In the genomic region with DNA sequence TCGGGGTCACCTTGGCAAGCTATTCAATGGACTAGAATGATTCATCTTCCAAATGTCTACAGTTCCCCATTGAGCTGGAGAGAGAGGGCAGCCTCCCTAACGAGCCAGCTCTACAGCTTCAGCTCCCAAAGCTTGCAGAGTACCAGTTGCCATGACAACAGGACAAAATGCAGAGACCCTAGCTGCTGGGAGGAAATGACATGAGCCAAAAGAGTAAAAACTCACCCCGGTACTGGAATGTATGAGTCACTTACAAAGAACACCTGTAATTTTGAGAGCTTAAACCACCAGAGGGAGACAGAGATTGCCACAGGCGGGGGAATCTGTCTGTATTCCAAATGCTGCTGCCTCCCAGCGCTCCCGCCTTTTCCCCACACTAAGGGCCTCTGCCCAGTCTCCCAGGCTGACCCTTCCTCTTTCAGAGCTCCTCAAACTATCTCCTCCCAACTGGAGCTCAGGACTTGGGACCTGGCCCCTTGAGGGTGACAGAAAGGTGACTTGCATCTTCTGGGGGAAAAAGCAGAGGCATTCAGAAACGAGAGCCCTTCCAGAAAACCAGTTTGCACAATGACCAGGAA, we compare ENCODE assay signal across 8 cellular contexts.
DNase-seq lines count a peak whose midpoint lies in the region; ATAC-seq and TF ChIP-seq lines count a peak whose summit lies in the region.

No MANE protein-coding gene starts in this region.

- peaks cover 12% of the 10 kb centered on the region for H3K4me1 Mint-ChIP-seq in chondrocyte (ENCODE audit: low read depth)

- TF ChIP-seq CTCF in AG04450 (IDR thresholded peaks at IDR 0.05; ENCODE audit: low read depth, low read length): peak; percentile 77
- TF ChIP-seq CTCF in chondrocyte (IDR thresholded peaks at IDR 0.05): peak; percentile 82
- peak; percentile 62 for TF ChIP-seq CTCF in lower lobe of right lung (IDR thresholded peaks at IDR 0.05)

- intact Hi-C loops in lower lobe of right lung (cut with DNase I): no loop called here

- peaks cover 9% of the 10 kb centered on the region for H3K4me1 ChIP-seq in lower lobe of right lung

- H3K4me3 ChIP-seq in AG04450 (ENCODE audit: low read depth, low read length) (no peak overlapping the region), lower lobe of right lung (no peak overlapping the region)

- CTCF ChIA-PET in AG04450 (lab: Charles Lee): interaction anchor here (0.5 to 4.0 kb wide), 28 partner anchors 7 to 1882 kb away, joined by 3 to 40 read pairs (median 4); no protein-coding TSS in a partner anchor

- no peak overlapping the region for H3K27ac Mint-ChIP-seq in chondrocyte (ENCODE audit: unreplicated experiment)

- no peaks in the 10 kb centered on the region for H3K9me3 Mint-ChIP-seq in chondrocyte (ENCODE audit: low read depth)

- H3K27ac ChIP-seq in AG04450 (ENCODE audit: low read depth, low read length) (no peak overlapping the region), lower lobe of right lung (no peak overlapping the region)

- DNase-seq in AG04450 (ENCODE audit: low read depth, low spot score) (peak; percentile 37), NCI-H2029 treated with DMSO at 0.1 percent for 48 hours (lab: John Stamatoyannopoulos, UW) (peak; percentile 22), chondrocyte (ENCODE audit: low spot score) (no peak), lower lobe of right lung (peak; percentile 48)
- peak; percentile 7 for DNase-seq in activated CD4-positive, CD25-positive, alpha-beta regulatory T cell treated with anti-CD3 and anti-CD28 coated beads, Interleukin-2, amount 50 U/mL, for 16 hours (ENCODE audit: low read depth, low spot score)
- DNase-seq in stimulated activated CD8-positive, alpha-beta memory T cell treated with anti-CD3 and anti-CD28 coated beads, Interleukin-15, amount 100 ng/mL, for 4 hours (ENCODE audit: low read depth in 2 of 2): peak; percentile 4 to 21

- H3K36me3 ChIP-seq in lower lobe of right lung: no peaks in the 10 kb centered on the region

- H3K27me3 ChIP-seq in AG04450 (ENCODE audit: control insufficient read depth, insufficient read depth, low read length): no peaks in the 10 kb centered on the region
- no peaks in the 10 kb centered on the region for H3K27me3 ChIP-seq in lower lobe of right lung (ENCODE audit: low read depth)

- no peak overlapping the region for H3K4me3 Mint-ChIP-seq in chondrocyte (ENCODE audit: unreplicated experiment)

- H3K9me3 ChIP-seq in AG04450 (ENCODE audit: control insufficient read depth, insufficient read depth, low read length) (peaks cover 11% of the 10 kb centered on the region), lower lobe of right lung (no peaks in the 10 kb centered on the region)

- POLR2A ChIA-PET in AG04450 (lab: Yijun Ruan, JAX): interaction anchor here (0.6 kb wide), 1 partner anchor 260 kb away, joined by 12 read pairs; no protein-coding TSS in a partner anchor

- peaks cover 1% of the 10 kb centered on the region for H3K36me3 Mint-ChIP-seq in chondrocyte (ENCODE audit: low read depth)

- no peaks in the 10 kb centered on the region for H3K27me3 Mint-ChIP-seq in chondrocyte (ENCODE audit: low read depth)

- ATAC-seq in GM18508 (IDR thresholded peaks at IDR 0.05; ENCODE audit: insufficient read depth, unreplicated experiment): peak; percentile 83
- peak; percentile 96 for ATAC-seq in HG02938 (IDR thresholded peaks at IDR 0.05; ENCODE audit: unreplicated experiment)
- peak; percentile 81 to 86 for ATAC-seq in lower lobe of right lung
